Comparison of ENCODE assay signal across 11 cellular contexts in the genomic region with DNA sequence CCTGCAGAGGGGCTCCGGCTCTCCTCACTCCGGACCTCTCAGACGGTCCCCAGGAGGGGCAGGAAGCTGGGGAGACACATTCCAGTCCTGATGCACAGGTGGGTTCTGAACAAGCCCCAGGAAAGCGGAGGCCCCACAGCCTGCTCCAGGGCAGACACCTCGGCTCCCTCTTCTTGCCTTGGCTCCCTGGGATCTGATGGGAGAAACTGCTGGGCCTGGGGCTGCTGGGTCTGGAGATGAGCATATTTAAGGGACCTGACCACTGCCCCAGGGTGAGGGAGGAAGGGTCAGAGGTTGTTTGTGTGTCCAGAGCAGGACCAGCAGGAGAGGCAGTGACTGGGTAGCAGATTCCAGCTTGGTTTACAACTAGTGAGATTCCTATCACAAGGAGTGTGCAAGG. TPM values are rescaled to one million over a fixed set of nuclear protein-coding genes. Genes with fewer than 3 reads are reported as not detected.
A peak's percentile ranks its signal among the peaks of the same experiment; 100 is the strongest.
DNase-seq lines count a peak whose midpoint lies in the region; ATAC-seq and TF ChIP-seq lines count a peak whose summit lies in the region.
"Had no signal": no experiment of that assay in that cellular context is flagged by ENCODE, and none has a peak within 500 bp of the region (broad histone marks: within the 10 kb centered on the region; RNA-seq: fewer than 3 reads in every experiment).

No MANE protein-coding gene starts in this region.

- no peaks in the 10 kb centered on the region for H3K9me3 Mint-ChIP-seq in T-cell
- H3K9me3 Mint-ChIP-seq in osteocyte (ENCODE audit: unreplicated experiment): no peaks in the 10 kb centered on the region

- CTCF ChIA-PET in T-cell (lab: Charles Lee): interaction anchor here in 1 of 2 donors (1.0 kb wide), 1 partner anchor 64 kb away, joined by 3 read pairs; the partner anchor contains the start of gene TBC1D2

- H3K27ac ChIP-seq in epithelial cell of prostate (peak overlapping the region; percentile 87), heart left ventricle (no peak overlapping the region)
- H3K27ac ChIP-seq: body of pancreas had no signal

- peaks cover 4% of the 10 kb centered on the region for H3K36me3 Mint-ChIP-seq in T-cell
- no peaks in the 10 kb centered on the region for H3K36me3 Mint-ChIP-seq in osteocyte (ENCODE audit: unreplicated experiment)

- ATAC-seq in T-cell (replicated peaks in 1 of 4) (no peak), GM21367 (IDR thresholded peaks at IDR 0.05; ENCODE audit: unreplicated experiment) (no peak), GM18517 (IDR thresholded peaks at IDR 0.05; ENCODE audit: unreplicated experiment) (no peak), heart left ventricle (no peak)
- ATAC-seq: body of pancreas had no signal

- WGBS in heart left ventricle, 4 donors: 74 to 84% (median 83%) methylated on average over 4 to 5 of the region's 5 CpGs; no CpG with 5 or more reads in 1 of the 4 donors

- H3K27ac Mint-ChIP-seq in T-cell (peak overlapping the region; percentile 39 to 61), osteocyte (ENCODE audit: unreplicated experiment) (no peak overlapping the region)

- DNase-seq in ELF-1 (ENCODE audit: low read depth, low spot score) (peak; percentile 64), T-cell (no peak), epithelial cell of prostate (ENCODE audit: low read depth, low spot score) (no peak), osteocyte (ENCODE audit: extremely low spot score, unreplicated experiment) (no peak), cerebellum (ENCODE audit: low spot score) (no peak), heart left ventricle (no peak)
- DNase-seq: DMS79 treated with DMSO at 0.1 percent for 48 hours, NCI-H1105 had no signal

- H3K4me1 ChIP-seq in heart left ventricle: peaks cover 0 to 12% (median 6%) of the 10 kb centered on the region in 12 donors

- POLR2A ChIA-PET in T-cell (lab: Charles Lee): no interaction called here

- intact Hi-C loops in heart left ventricle (cut with DNase I): no loop called here

- no peak for TF ChIP-seq POLR2A in heart left ventricle (IDR thresholded peaks at IDR 0.05)

- H3K4me3 Mint-ChIP-seq in T-cell (peak overlapping the region; percentile 75 to 86 (median 81)), osteocyte (ENCODE audit: unreplicated experiment) (peak overlapping the region; percentile 42)

- H3K27me3 ChIP-seq in heart left ventricle: no peaks in the 10 kb centered on the region
- H3K27me3 ChIP-seq: body of pancreas had no signal

- TF ChIP-seq CTCF in osteocyte (IDR thresholded peaks at IDR 0.05) (no peak), heart left ventricle (IDR thresholded peaks at IDR 0.05) (no peak)

- peak overlapping the region in 1 of 12 donors; percentile 70 for H3K4me3 ChIP-seq in heart left ventricle
- H3K4me3 ChIP-seq: body of pancreas had no signal

- H3K4me1 Mint-ChIP-seq in T-cell (peaks cover 48 to 52% (median 48%) of the 10 kb centered on the region in 3 donors), osteocyte (ENCODE audit: unreplicated experiment) (peaks cover 5% of the 10 kb centered on the region)

- H3K9me3 ChIP-seq in heart left ventricle: no peaks in the 10 kb centered on the region
- H3K9me3 ChIP-seq: body of pancreas had no signal

- H3K27me3 Mint-ChIP-seq in T-cell (no peaks in the 10 kb centered on the region), osteocyte (ENCODE audit: unreplicated experiment) (no peaks in the 10 kb centered on the region)

- no peaks in the 10 kb centered on the region for H3K36me3 ChIP-seq in heart left ventricle

RNA-seq across cellular contexts. Expression of gene CORO2A, which starts 1.2 kb away (rescaled TPM):
- 10 to 100 TPM in 4 of 5 donors, 1 to 10 TPM in 1; 9.1 to 12.4 (median 10.8) TPM for total RNA-seq in T-cell
- 1.6 and 1.8 TPM in 2 replicates for total RNA-seq in osteocyte
- 2.7 TPM for total RNA-seq in cerebellum
- total RNA-seq in heart left ventricle: 1 to 10 TPM in 1 of 9 donors, under 1 TPM in 8; 0.09 to 2.2 (median 0.22) TPM
- polyA plus RNA-seq in heart left ventricle: under 1 TPM; 0.11 to 0.43 TPM
